ENCODE assay signal across 8 cellular contexts in the genomic region with DNA sequence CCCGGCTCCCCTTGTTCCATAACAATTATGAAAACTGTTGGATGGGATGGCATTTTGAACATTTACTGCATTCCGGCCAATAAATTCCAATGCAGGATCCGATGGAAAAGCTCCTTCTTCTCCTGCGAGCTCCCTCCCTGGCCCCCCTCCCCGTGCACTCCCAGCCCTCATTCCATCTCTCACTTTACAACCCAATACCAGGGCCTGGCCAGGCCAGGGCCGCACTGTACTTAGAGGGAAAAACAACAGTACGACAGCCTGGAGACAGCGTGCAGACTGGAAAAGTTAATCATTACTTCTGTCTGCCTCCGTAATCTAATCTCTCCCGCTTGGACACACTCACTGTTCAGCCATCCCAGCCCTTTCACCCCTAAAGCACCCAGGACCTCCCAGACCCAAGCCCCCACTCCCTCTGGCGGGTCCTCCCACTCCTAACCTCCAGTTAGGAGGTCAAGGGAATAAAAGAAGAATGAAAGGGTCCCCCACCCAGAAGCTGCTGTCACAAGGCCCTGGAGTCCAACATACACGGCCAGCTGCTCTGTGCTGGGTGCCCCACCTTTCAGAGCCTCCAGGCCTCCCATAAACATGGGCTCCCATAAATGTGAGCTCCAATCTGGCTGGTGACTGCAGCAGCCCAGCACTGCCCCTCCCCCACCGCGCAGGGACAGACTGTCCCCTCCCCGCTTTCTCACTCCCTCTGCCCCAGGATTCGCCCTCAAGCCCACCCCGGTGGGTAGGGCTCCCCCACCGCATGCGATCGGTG. TPM values are rescaled to one million over a fixed set of nuclear protein-coding genes. Genes with fewer than 3 reads are reported as not detected.
A peak's percentile ranks its signal among the peaks of the same experiment; 100 is the strongest.
DNase-seq lines count a peak whose midpoint lies in the region; ATAC-seq and TF ChIP-seq lines count a peak whose summit lies in the region.

No MANE protein-coding gene starts in this region.

- H3K27me3 ChIP-seq in SJCRH30: no peaks in the 10 kb centered on the region

- peaks cover 12% of the 10 kb centered on the region for H3K4me1 ChIP-seq in SJCRH30

- no peak for TF ChIP-seq CTCF in fibroblast of mammary gland (conservative IDR thresholded peaks at IDR 0.05; ENCODE audit: control insufficient read depth, insufficient read depth, low read depth, low read length)
- TF ChIP-seq CTCF in progenitor cell of endocrine pancreas (IDR thresholded peaks at IDR 0.05; ENCODE audit: unreplicated experiment): no peak

- H3K4me3 ChIP-seq in SJCRH30 (no peak overlapping the region), fibroblast of mammary gland (ENCODE audit: control insufficient read depth, low read depth, low read length) (no peak overlapping the region)

- DNase-seq in DMS53 (lab: John Stamatoyannopoulos, UW) (peak; percentile 98), SJCRH30 (no peak), fibroblast of mammary gland (ENCODE audit: low read depth) (peak; percentile 50), progenitor cell of endocrine pancreas (ENCODE audit: low spot score, unreplicated experiment) (peak; percentile 29), HPDE6-E6E7 (ENCODE audit: extremely low spot score) (no peak)
- no peak for DNase-seq in activated CD4-positive, alpha-beta T cell treated with anti-CD3 and anti-CD28 coated beads for 4 hours

- H3K36me3 ChIP-seq in SJCRH30: no peaks in the 10 kb centered on the region

- H3K27me3 Mint-ChIP-seq in progenitor cell of endocrine pancreas: no peaks in the 10 kb centered on the region

- peaks cover 87% of the 10 kb centered on the region for H3K4me1 Mint-ChIP-seq in progenitor cell of endocrine pancreas (ENCODE audit: low read depth)

- H3K27ac ChIP-seq in SJCRH30: peak overlapping the region; percentile 5; the same call in 1 of the 2 replicates

- peak overlapping the region; percentile 98 for H3K27ac Mint-ChIP-seq in progenitor cell of endocrine pancreas

- H3K9me3 Mint-ChIP-seq in progenitor cell of endocrine pancreas (ENCODE audit: low read depth): no peaks in the 10 kb centered on the region

- no peak for ATAC-seq in HG03175 (IDR thresholded peaks at IDR 0.05; ENCODE audit: unreplicated experiment)
- ATAC-seq in HG02840 (IDR thresholded peaks at IDR 0.05; ENCODE audit: low FRiP score, unreplicated experiment): no peak

- H3K9me3 ChIP-seq in SJCRH30 (replicated peaks): no peaks in the 10 kb centered on the region

- peaks cover 2% of the 10 kb centered on the region for H3K36me3 Mint-ChIP-seq in progenitor cell of endocrine pancreas (ENCODE audit: insufficient read depth)

- H3K4me3 Mint-ChIP-seq in progenitor cell of endocrine pancreas (ENCODE audit: low read depth): peak overlapping the region; percentile 50

RNA-seq across cellular contexts. Expression of a gene that starts 20.6 kb away (rescaled TPM):
- total RNA-seq in SJCRH30 (2014; rRNA removed; shearing (Covaris generic)): 3.0 and 3.2 TPM in 2 replicates
- total RNA-seq in progenitor cell of endocrine pancreas: 24.3 and 27.8 TPM in 2 replicates

Comparison
In these comparisons a context has a peak if more than half of its experiments do, and no peak if none do; other contexts are left out.
1. DNase-seq: peak in DMS53 (single experiment), fibroblast of mammary gland (single experiment) and progenitor cell of endocrine pancreas (single experiment); none in SJCRH30 (0 of 2), HPDE6-E6E7 (single experiment) and activated CD4-positive, alpha-beta T cell treated with anti-CD3 and anti-CD28 coated beads for 4 hours (0 of 2).